8 cellular contexts compared by ENCODE assay signal in genomic region chr9:120394058-120394669, GRCh38.
DNase-seq lines count a peak whose midpoint lies in the region; ATAC-seq and TF ChIP-seq lines count a peak whose summit lies in the region.

No MANE protein-coding gene starts in this region.

- CTCF ChIA-PET in activated CD8-positive, alpha-beta memory T cell treated with anti-CD3 and anti-CD28 coated beads, Interleukin-2, amount 10 ng/mL, durations not matched to agents 7 days and 5 days (lab: Charles Lee), result interaction anchor here (0.9 kb wide), 1 partner anchor 83 kb away, joined by 3 read pairs; no protein-coding TSS in a partner anchor

- TF ChIP-seq CTCF in glutamatergic neuron (IDR thresholded peaks at IDR 0.05; ENCODE audit: partially characterized antibody, unreplicated experiment), result no peak

- H3K9me3 Mint-ChIP-seq in activated CD8-positive, alpha-beta memory T cell treated with anti-CD3 and anti-CD28 coated beads, Interleukin-2, amount 10 ng/mL, durations not matched to agents 7 days and 5 days (ENCODE audit: low read depth), result no peaks in the 10 kb centered on the region
- no peaks in the 10 kb centered on the region for H3K9me3 Mint-ChIP-seq in stimulated activated naive CD8-positive, alpha-beta T cell treated with anti-CD3 and anti-CD28 coated beads, Interleukin-15, amount 100 ng/mL, for 72 hours
- H3K9me3 Mint-ChIP-seq in glutamatergic neuron (ENCODE audit: unreplicated experiment), result no peaks in the 10 kb centered on the region

- peak overlapping the region; percentile 62 for H3K27ac Mint-ChIP-seq in activated CD8-positive, alpha-beta memory T cell treated with anti-CD3 and anti-CD28 coated beads, Interleukin-2, amount 10 ng/mL, durations not matched to agents 7 days and 5 days
- H3K27ac Mint-ChIP-seq in stimulated activated naive CD8-positive, alpha-beta T cell treated with anti-CD3 and anti-CD28 coated beads, Interleukin-15, amount 100 ng/mL, for 72 hours, result peak overlapping the region; percentile 86
- H3K27ac Mint-ChIP-seq in glutamatergic neuron (ENCODE audit: unreplicated experiment), result no peak overlapping the region

- no peaks in the 10 kb centered on the region for H3K27me3 Mint-ChIP-seq in activated CD8-positive, alpha-beta memory T cell treated with anti-CD3 and anti-CD28 coated beads, Interleukin-2, amount 10 ng/mL, durations not matched to agents 7 days and 5 days
- no peaks in the 10 kb centered on the region for H3K27me3 Mint-ChIP-seq in stimulated activated naive CD8-positive, alpha-beta T cell treated with anti-CD3 and anti-CD28 coated beads, Interleukin-15, amount 100 ng/mL, for 72 hours
- H3K27me3 Mint-ChIP-seq in glutamatergic neuron (ENCODE audit: unreplicated experiment), result peaks cover 4% of the 10 kb centered on the region

- H3K4me1 Mint-ChIP-seq in activated CD8-positive, alpha-beta memory T cell treated with anti-CD3 and anti-CD28 coated beads, Interleukin-2, amount 10 ng/mL, durations not matched to agents 7 days and 5 days, result peaks cover 36% of the 10 kb centered on the region
- peaks cover 42% of the 10 kb centered on the region for H3K4me1 Mint-ChIP-seq in stimulated activated naive CD8-positive, alpha-beta T cell treated with anti-CD3 and anti-CD28 coated beads, Interleukin-15, amount 100 ng/mL, for 72 hours
- H3K4me1 Mint-ChIP-seq in glutamatergic neuron (ENCODE audit: low read depth, unreplicated experiment), result peaks cover 5% of the 10 kb centered on the region

- H3K36me3 Mint-ChIP-seq in activated CD8-positive, alpha-beta memory T cell treated with anti-CD3 and anti-CD28 coated beads, Interleukin-2, amount 10 ng/mL, durations not matched to agents 7 days and 5 days, result peaks cover 50% of the 10 kb centered on the region
- H3K36me3 Mint-ChIP-seq in glutamatergic neuron (ENCODE audit: unreplicated experiment), result no peaks in the 10 kb centered on the region

- peak; percentile 74 for ATAC-seq in activated CD8-positive, alpha-beta memory T cell treated with anti-CD3 and anti-CD28 coated beads, Interleukin-2, amount 10 ng/mL, durations not matched to agents 7 days and 5 days
- ATAC-seq in stimulated activated naive CD8-positive, alpha-beta T cell treated with anti-CD3 and anti-CD28 coated beads, Interleukin-15, amount 100 ng/mL, for 72 hours, result peak; percentile 93
- no peak for ATAC-seq in GM19023 (IDR thresholded peaks at IDR 0.05; ENCODE audit: unreplicated experiment)

- H3K4me3 Mint-ChIP-seq in activated CD8-positive, alpha-beta memory T cell treated with anti-CD3 and anti-CD28 coated beads, Interleukin-2, amount 10 ng/mL, durations not matched to agents 7 days and 5 days, result no peak overlapping the region
- H3K4me3 Mint-ChIP-seq in stimulated activated naive CD8-positive, alpha-beta T cell treated with anti-CD3 and anti-CD28 coated beads, Interleukin-15, amount 100 ng/mL, for 72 hours, result peak overlapping the region; percentile 56 to 72
- H3K4me3 Mint-ChIP-seq in glutamatergic neuron (ENCODE audit: unreplicated experiment), result no peak overlapping the region

- peak; percentile 31 for DNase-seq in activated naive CD4-positive, alpha-beta T cell treated with Interleukin-2 at 50 U/mL for 16 hours
- no peak for DNase-seq in activated naive CD4-positive, alpha-beta T cell (lab: John Stamatoyannopoulos, UW)
- peak; percentile 68 for DNase-seq in activated CD8-positive, alpha-beta memory T cell treated with anti-CD3 and anti-CD28 coated beads, Interleukin-2, amount 10 ng/mL, durations not matched to agents 7 days and 5 days
- DNase-seq in glomerular visceral epithelial cell (ENCODE audit: extremely low spot score), result peak; percentile 83
- peak; percentile 43 to 67 for DNase-seq in stimulated activated naive CD8-positive, alpha-beta T cell treated with anti-CD3 and anti-CD28 coated beads, Interleukin-15, amount 100 ng/mL, for 72 hours
- DNase-seq in KG1 (lab: John Stamatoyannopoulos, UW), result no peak
- no peak for DNase-seq in glutamatergic neuron

Comparison
In these comparisons a context has a peak if more than half of its experiments do, and no peak if none do; other contexts are left out.
1. DNase-seq: peak in activated naive CD4-positive, alpha-beta T cell treated with Interleukin-2 at 50 U/mL for 16 hours (single experiment), activated CD8-positive, alpha-beta memory T cell treated with anti-CD3 and anti-CD28 coated beads, Interleukin-2, amount 10 ng/mL, durations not matched to agents 7 days and 5 days (single experiment), glomerular visceral epithelial cell (single experiment) and stimulated activated naive CD8-positive, alpha-beta T cell treated with anti-CD3 and anti-CD28 coated beads, Interleukin-15, amount 100 ng/mL, for 72 hours (2 of 2); none in activated naive CD4-positive, alpha-beta T cell (0 of 4), KG1 (single experiment) and glutamatergic neuron (single experiment).
2. H3K4me3 Mint-ChIP-seq: peak in stimulated activated naive CD8-positive, alpha-beta T cell treated with anti-CD3 and anti-CD28 coated beads, Interleukin-15, amount 100 ng/mL, for 72 hours (2 of 2); none in activated CD8-positive, alpha-beta memory T cell treated with anti-CD3 and anti-CD28 coated beads, Interleukin-2, amount 10 ng/mL, durations not matched to agents 7 days and 5 days (single experiment) and glutamatergic neuron (single experiment).